ENCODE assay signal across 26 cellular contexts in the genomic region with DNA sequence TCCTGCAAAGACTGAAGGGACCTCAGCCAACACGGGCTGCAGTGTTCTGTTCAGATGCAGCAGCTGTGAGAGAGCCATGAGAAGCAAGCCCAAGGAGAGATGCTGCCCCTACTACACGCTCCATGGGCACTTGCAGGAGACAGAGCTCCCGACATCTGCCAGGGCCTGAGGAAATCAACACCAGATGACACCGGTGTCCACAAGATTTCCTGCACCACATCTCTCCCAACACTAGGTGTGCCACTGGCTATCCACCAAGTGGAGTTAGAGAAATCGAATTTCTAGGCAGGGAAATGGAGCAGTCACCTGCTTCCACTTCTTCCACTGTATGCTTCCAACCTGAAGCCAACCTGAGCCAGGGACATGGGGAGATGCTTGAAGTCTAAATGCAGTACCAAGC.
"Had no signal": no experiment of that assay in that cellular context is flagged by ENCODE, and none has a peak within 500 bp of the region (broad histone marks: within the 10 kb centered on the region; RNA-seq: fewer than 3 reads in every experiment).

No MANE protein-coding gene starts in this region.

- FAIRE-seq: endothelial cell of umbilical vein, frontal cortex had no signal

- H3K4me2 ChIP-seq: hepatocyte had no signal

- H3K9me3 ChIP-seq: left lung, testis, vagina had no signal

- ATAC-seq: esophagus mucosa; left lung; naive thymus-derived CD4-positive, alpha-beta T cell had no signal

- H3K27ac Mint-ChIP-seq: activated naive CD4-positive, alpha-beta T cell treated with anti-CD3 and anti-CD28 coated beads, Interleukin-2, amount 50 U/mL, for 24 hours; brain; naive thymus-derived CD4-positive, alpha-beta T cell had no signal

- H3K27me3 Mint-ChIP-seq: activated naive CD4-positive, alpha-beta T cell treated with anti-CD3 and anti-CD28 coated beads, Interleukin-2, amount 50 U/mL, for 24 hours; naive thymus-derived CD4-positive, alpha-beta T cell had no signal

- H3K9me3 Mint-ChIP-seq: activated naive CD4-positive, alpha-beta T cell treated with anti-CD3 and anti-CD28 coated beads, Interleukin-2, amount 50 U/mL, for 24 hours; brain; neural crest cell had no signal

- H3K79me2 ChIP-seq: hepatocyte had no signal

- H3K27me3 ChIP-seq: hepatocyte, left lung, testis, vagina had no signal

- H3K4me3 ChIP-seq: hepatocyte, left lung, lung, testis, vagina had no signal

- DNase-seq: activated gamma-delta T cell treated with Interleukin-2 at 50 U/mL for 16 hours; activated T-cell treated with anti-CD3 and anti-CD28 coated beads, Interleukin-2, amount 50 U/mL, for 1 hour; aorta; central memory CD4-positive, alpha-beta T cell; dermis blood vessel endothelial cell; effector CD8-positive, alpha-beta T cell; glutamatergic neuron; kidney glomerular epithelial cell; left lung; naive thymus-derived CD4-positive, alpha-beta T cell; occipital lobe; posterior cingulate gyrus; stimulated activated CD4-positive, alpha-beta T cell treated with anti-CD3 and anti-CD28 coated beads, Interleukin-2, amount 100 ng/mL, for 48 hours; stimulated activated CD8-positive, alpha-beta memory T cell treated with anti-CD3 and anti-CD28 coated beads, Interleukin-4, amount 100 ng/mL, for 48 hours; stimulated activated naive CD4-positive, alpha-beta T cell; testis; trophoblast cell had no signal

- H3K36me3 Mint-ChIP-seq: activated naive CD4-positive, alpha-beta T cell treated with anti-CD3 and anti-CD28 coated beads, Interleukin-2, amount 50 U/mL, for 24 hours; brain; naive thymus-derived CD4-positive, alpha-beta T cell had no signal

- H3K36me3 ChIP-seq: left lung, vagina had no signal

- H3K27ac ChIP-seq: hepatocyte, left lung, testis, vagina had no signal

- H2AFZ ChIP-seq: hepatocyte had no signal

- H3K4me1 ChIP-seq: left lung, testis, vagina had no signal

- H3K4me1 Mint-ChIP-seq: activated naive CD4-positive, alpha-beta T cell treated with anti-CD3 and anti-CD28 coated beads, Interleukin-2, amount 50 U/mL, for 24 hours; brain; naive thymus-derived CD4-positive, alpha-beta T cell; neural crest cell had no signal

- H3K4me3 Mint-ChIP-seq: activated naive CD4-positive, alpha-beta T cell treated with anti-CD3 and anti-CD28 coated beads, Interleukin-2, amount 50 U/mL, for 24 hours; brain; naive thymus-derived CD4-positive, alpha-beta T cell; neural crest cell had no signal
